Comparison of ENCODE assay signal across 22 cellular contexts in the genomic region with DNA sequence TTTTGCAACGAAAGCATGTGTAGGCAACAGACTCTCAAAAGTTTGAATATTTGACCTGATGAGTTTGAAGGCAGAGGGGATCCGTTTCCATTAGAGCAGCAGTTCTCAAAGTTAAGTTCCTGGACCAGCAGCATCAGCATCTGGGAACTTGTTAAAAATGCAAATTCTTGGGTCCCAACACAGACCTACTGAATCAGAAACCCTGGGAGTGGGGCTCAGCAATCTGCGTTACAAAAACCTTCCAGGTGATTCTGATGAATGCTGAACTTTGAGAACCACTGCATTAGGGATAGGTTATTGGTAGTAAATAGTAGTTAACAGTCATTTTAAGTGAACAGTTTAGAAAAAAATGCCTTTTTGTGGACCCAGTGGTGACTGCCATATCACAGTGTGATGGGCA.
DNase-seq lines count a peak whose midpoint lies in the region; ATAC-seq and TF ChIP-seq lines count a peak whose summit lies in the region.
"Had no signal": no experiment of that assay in that cellular context is flagged by ENCODE, and none has a peak within 500 bp of the region (broad histone marks: within the 10 kb centered on the region; RNA-seq: fewer than 3 reads in every experiment).

No MANE protein-coding gene starts in this region.

- H3K9me3 Mint-ChIP-seq in GM23338: peaks cover 11% of the 10 kb centered on the region
- H3K9me3 Mint-ChIP-seq in stimulated activated effector memory CD8-positive, alpha-beta T cell treated with anti-CD3 and anti-CD28 coated beads, Interleukin-12 subunit alpha, Interleukin-12 subunit beta, amount 100 ng/mL, for 72 hours: no peaks in the 10 kb centered on the region
- H3K9me3 Mint-ChIP-seq: CD8-positive, alpha-beta memory T cell had no signal

- TF ChIP-seq POLR2A in gastroesophageal sphincter (IDR thresholded peaks at IDR 0.05): no peak

- H3K27me3 ChIP-seq in GM23338 (ENCODE audit: insufficient read depth): no peaks in the 10 kb centered on the region
- no peaks in the 10 kb centered on the region for H3K27me3 ChIP-seq in HUES48 (ENCODE audit: control insufficient read depth, insufficient read depth, low read length)
- no peaks in the 10 kb centered on the region for H3K27me3 ChIP-seq in ascending aorta
- H3K27me3 ChIP-seq in gastroesophageal sphincter: no peaks in the 10 kb centered on the region
- H3K27me3 ChIP-seq: BE2C; BLaER1 treated with 17β-estradiol and CSF1 and Interleukin-3, amounts not matched to agents 10 nM and 100 nM had no signal

- H3K4me1 Mint-ChIP-seq in GM23338: peaks cover 37% of the 10 kb centered on the region
- no peaks in the 10 kb centered on the region for H3K4me1 Mint-ChIP-seq in stimulated activated effector memory CD8-positive, alpha-beta T cell treated with anti-CD3 and anti-CD28 coated beads, Interleukin-12 subunit alpha, Interleukin-12 subunit beta, amount 100 ng/mL, for 72 hours
- H3K4me1 Mint-ChIP-seq: CD14-positive monocyte; CD8-positive, alpha-beta memory T cell had no signal

- H3K4me1 ChIP-seq in GM23338 (ENCODE audit: insufficient read depth) (peaks cover 53% of the 10 kb centered on the region), HUES48 (ENCODE audit: control insufficient read depth, insufficient read depth, low read length) (peaks cover 29% of the 10 kb centered on the region), ascending aorta (peaks cover 4 to 26% of the 10 kb centered on the region in 2 donors), gastroesophageal sphincter (peaks cover 14 to 63% (median 19%) of the 10 kb centered on the region in 3 donors)
- H3K4me1 ChIP-seq: BE2C; BLaER1 treated with 17β-estradiol and CSF1 and Interleukin-3, amounts not matched to agents 10 nM and 100 nM had no signal

- intact Hi-C loops in ascending aorta (cut with DNase I): no loop called here

- peak overlapping the region; percentile 64 for H3K4me2 ChIP-seq in GM23338
- H3K4me2 ChIP-seq: A549; BLaER1 treated with 17β-estradiol and CSF1 and Interleukin-3, amounts not matched to agents 10 nM and 100 nM had no signal

- WGBS in gastroesophageal sphincter (ENCODE audit: low coverage in 1 of 2), 2 donors: 69 to 81% methylated on average over 2 to 3 of the region's 3 CpGs

- TF ChIP-seq CTCF in GM23338 (conservative IDR thresholded peaks at IDR 0.05; ENCODE audit: low read depth in 2 of 2) (no peak), ascending aorta (IDR thresholded peaks at IDR 0.05) (no peak), gastroesophageal sphincter (IDR thresholded peaks at IDR 0.05) (no peak)

- H3K27me3 Mint-ChIP-seq in GM23338 (ENCODE audit: insufficient read depth, low read depth, poor library complexity): no peaks in the 10 kb centered on the region
- H3K27me3 Mint-ChIP-seq: CD4-positive, alpha-beta T cell; CD8-positive, alpha-beta memory T cell had no signal

- no peak overlapping the region for H2AFZ ChIP-seq in GM23338

- peak; percentile 44 for DNase-seq in GM23338 (ENCODE audit: low spot score)
- DNase-seq in ascending aorta (ENCODE audit: low spot score in 2 of 2): no peak
- no peak for DNase-seq in RPMI8226
- no peak for DNase-seq in stimulated activated effector memory CD8-positive, alpha-beta T cell treated with anti-CD3 and anti-CD28 coated beads, Interleukin-12 subunit alpha, Interleukin-12 subunit beta, amount 100 ng/mL, for 72 hours (ENCODE audit: low spot score in 2 of 2)
- no peak for DNase-seq in NCI-H1048 (lab: John Stamatoyannopoulos, UW)
- no peak for DNase-seq in kidney tubule cell (ENCODE audit: low spot score)
- DNase-seq: 8988T; ACHN; AML-193; BE2C; CD4-positive, alpha-beta T cell; CD8-positive, alpha-beta memory T cell; DMS53; DMS79 treated with DMSO at 0.1 percent for 48 hours; GF-D8; HFFc6 had no signal

- H3K36me3 ChIP-seq in GM23338 (ENCODE audit: insufficient read depth) (peaks cover 3% of the 10 kb centered on the region; the same call in 1 of the 2 replicates), HUES48 (ENCODE audit: control insufficient read depth, insufficient read depth, low read length) (peaks cover 11% of the 10 kb centered on the region), ascending aorta (peaks cover 17 to 20% of the 10 kb centered on the region in 2 donors), gastroesophageal sphincter (peaks cover 0 to 31% of the 10 kb centered on the region in 2 donors)
- H3K36me3 ChIP-seq: BE2C, HAP-1 had no signal

- no peaks in the 10 kb centered on the region for H3K79me2 ChIP-seq in GM23338 (replicated peaks; ENCODE audit: insufficient read depth)

- peak overlapping the region; percentile 33; the same call in 1 of the 2 replicates for H3K27ac Mint-ChIP-seq in GM23338
- H3K27ac Mint-ChIP-seq in stimulated activated effector memory CD8-positive, alpha-beta T cell treated with anti-CD3 and anti-CD28 coated beads, Interleukin-12 subunit alpha, Interleukin-12 subunit beta, amount 100 ng/mL, for 72 hours: no peak overlapping the region
- H3K27ac Mint-ChIP-seq: CD14-positive monocyte; CD4-positive, alpha-beta T cell; HFFc6 had no signal

- peaks cover 5% of the 10 kb centered on the region for H3K9me3 ChIP-seq in HUES48 (ENCODE audit: control insufficient read depth, insufficient read depth, low read length)
- H3K9me3 ChIP-seq in ascending aorta: no peaks in the 10 kb centered on the region
- no peaks in the 10 kb centered on the region for H3K9me3 ChIP-seq in gastroesophageal sphincter
- H3K9me3 ChIP-seq: A549, BE2C, HAP-1 had no signal

- no peaks in the 10 kb centered on the region for H3K9me2 ChIP-seq in GM23338 (ENCODE audit: insufficient read depth)

- H3K36me3 Mint-ChIP-seq in GM23338 (ENCODE audit: low read depth): peaks cover 19% of the 10 kb centered on the region
- H3K36me3 Mint-ChIP-seq in stimulated activated effector memory CD8-positive, alpha-beta T cell treated with anti-CD3 and anti-CD28 coated beads, Interleukin-12 subunit alpha, Interleukin-12 subunit beta, amount 100 ng/mL, for 72 hours: no peaks in the 10 kb centered on the region

- no peaks in the 10 kb centered on the region for H3F3A ChIP-seq in GM23338 (replicated peaks; ENCODE audit: low read depth)

- ATAC-seq in GM23338 (peak; percentile 72), gastroesophageal sphincter (no peak)
- no peak for ATAC-seq in stimulated activated effector memory CD8-positive, alpha-beta T cell treated with anti-CD3 and anti-CD28 coated beads, Interleukin-12 subunit alpha, Interleukin-12 subunit beta, amount 100 ng/mL, for 72 hours
- ATAC-seq: A549 had no signal

- no peak overlapping the region for H3K4me3 Mint-ChIP-seq in GM23338
- H3K4me3 Mint-ChIP-seq in stimulated activated effector memory CD8-positive, alpha-beta T cell treated with anti-CD3 and anti-CD28 coated beads, Interleukin-12 subunit alpha, Interleukin-12 subunit beta, amount 100 ng/mL, for 72 hours: no peak overlapping the region
- H3K4me3 Mint-ChIP-seq: CD14-positive monocyte; CD4-positive, alpha-beta T cell; CD8-positive, alpha-beta memory T cell; HFFc6 had no signal

- H3K4me3 ChIP-seq in GM23338 (no peak overlapping the region), HUES48 (ENCODE audit: low read depth, low read length) (no peak overlapping the region), ascending aorta (no peak overlapping the region), gastroesophageal sphincter (no peak overlapping the region)
- H3K4me3 ChIP-seq: A549; BLaER1 treated with 17β-estradiol and CSF1 and Interleukin-3, amounts not matched to agents 10 nM and 100 nM; HAP-1 had no signal

- H3K27ac ChIP-seq in GM23338 (ENCODE audit: low read depth) (0 out of 2 replicates have a peak overlapping the region, but pooled peaks have one; percentile 46), HUES48 (ENCODE audit: low read depth, low read length) (peak overlapping the region; percentile 38), ascending aorta (peak overlapping the region; percentile 52 to 58), gastroesophageal sphincter (peak overlapping the region in 3 of 4 donors; percentile 32 to 81 (median 37))
- H3K27ac ChIP-seq: A549; BLaER1 treated with 17β-estradiol and CSF1 and Interleukin-3, amounts not matched to agents 10 nM and 100 nM had no signal

- no peak for TF ChIP-seq EP300 in gastroesophageal sphincter (IDR thresholded peaks at IDR 0.05)

- no peak overlapping the region for H3K9ac ChIP-seq in HUES48 (ENCODE audit: low read depth, low read length)
- H3K9ac ChIP-seq: BLaER1 treated with 17β-estradiol and CSF1 and Interleukin-3, amounts not matched to agents 10 nM and 100 nM had no signal

- no peaks in the 10 kb centered on the region for H4K20me1 ChIP-seq in GM23338 (replicated peaks; ENCODE audit: insufficient read depth)
- H4K20me1 ChIP-seq: BLaER1 treated with 17β-estradiol and CSF1 and Interleukin-3, amounts not matched to agents 10 nM and 100 nM had no signal

TF ChIP-seq in GM23338, 12 proteins besides CTCF, POLR2A, EP300 and RAD21 (continues in another document):
- TF ChIP-seq EZH2 (IDR thresholded peaks at IDR 0.05; ENCODE audit: low read depth, unreplicated experiment): no peak
